In the genomic region with DNA sequence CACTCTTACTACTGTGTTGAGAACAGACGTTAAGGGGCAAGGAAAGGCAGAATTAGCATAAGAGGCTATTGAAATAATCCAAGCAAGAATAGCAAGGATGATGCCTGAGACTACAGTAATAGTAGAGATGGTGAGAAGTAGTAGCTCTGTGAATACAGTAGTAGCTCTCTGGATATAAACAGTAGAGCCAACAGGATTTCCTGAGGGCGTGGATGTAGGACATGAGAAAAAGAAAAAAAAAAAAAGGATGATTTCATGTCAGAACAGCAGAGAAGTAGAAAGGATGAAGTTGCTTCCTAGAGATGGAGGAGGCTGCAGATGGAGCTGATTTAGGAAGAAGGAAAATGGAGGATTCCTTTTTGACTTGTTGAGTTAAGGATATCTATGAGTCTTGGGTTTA, we compare ENCODE assay signal across 24 cellular contexts.
DNase-seq lines count a peak whose midpoint lies in the region; ATAC-seq, FAIRE-seq and TF ChIP-seq lines count a peak whose summit lies in the region.
"Had no signal": no experiment of that assay in that cellular context is flagged by ENCODE, and none has a peak within 500 bp of the region (broad histone marks: within the 10 kb centered on the region; RNA-seq: fewer than 3 reads in every experiment).

No MANE protein-coding gene starts in this region.

- DNase-seq in EH (ENCODE audit: low read depth) (peak; percentile 35), M059J (ENCODE audit: low read depth) (peak; percentile 40), endothelial cell of umbilical vein (ENCODE audit: low read depth, low spot score) (no peak), DMS53 treated with DMSO at 0.1 percent for 48 hours (lab: John Stamatoyannopoulos, UW; ENCODE audit: unreplicated experiment) (no peak), HepG2 (ENCODE audit: low spot score) (no peak)
- DNase-seq in activated CD8-positive, alpha-beta memory T cell treated with anti-CD3 and anti-CD28 coated beads, Interleukin-2, amount 50 U/mL, for 48 hours = no peak
- DNase-seq: 8988T; ACHN; AML-193; BE2C; C1 segment of cervical spinal cord; Calu3; CD4-positive, alpha-beta memory T cell; COR-L47; DMS53; DND-41; GF-D8; GOT3; HFFc6 had no signal

- BruUV-seq in endothelial cell of umbilical vein (replicated peaks; lab: Mats Ljungman, UMichigan) = no TSS peak
- no TSS peak for BruUV-seq in HepG2 (replicated peaks; lab: Mats Ljungman, UMichigan)

- dilution Hi-C loops in endothelial cell of umbilical vein (cut with MboI; ENCODE audit: extremely low pct_ligation_motif_present, low sequenced_read_pairs) = no loop called here

- in situ Hi-C loops in HepG2 (cut with HindIII; ENCODE audit: extremely low pct_ligation_motif_present, low pct_unique_long_range_greater_than_20kb) = no loop called here

- intact Hi-C loops in endothelial cell of umbilical vein (cut with micrococcal nuclease) (loop anchor here (1.0 to 10.0 kb wide), 2 partner anchors 39 to 179 kb away; no protein-coding TSS in a partner anchor), HepG2 (cut with micrococcal nuclease; ENCODE audit: unreplicated experiment) (no loop called here)

- TF ChIP-seq CTCF in endothelial cell of umbilical vein (IDR thresholded peaks at IDR 0.05; ENCODE audit: extremely low read depth in 1 of 2, insufficient read depth in 1 of 2, low read depth in 1 of 2, low read length in 2 of 2) (no peak), HepG2 (CRISPR knock-in tag; IDR thresholded peaks at IDR 0.05) (no peak)

- H3K9me3 ChIP-seq in endothelial cell of umbilical vein (replicated peaks; ENCODE audit: control insufficient read depth, insufficient read depth, low read length) = no peaks in the 10 kb centered on the region
- H3K9me3 ChIP-seq in HepG2 (ENCODE audit: low read length) = no peaks in the 10 kb centered on the region
- H3K9me3 ChIP-seq: A549, BE2C, HAP-1 had no signal

- H3K27me3 ChIP-seq in endothelial cell of umbilical vein (ENCODE audit: control insufficient read depth in 2 of 2, insufficient read depth in 2 of 2, low read length in 2 of 2) (no peaks in the 10 kb centered on the region), HepG2 (ENCODE audit: control insufficient read depth in 1 of 2, insufficient read depth in 2 of 2, low read length in 2 of 2) (peaks cover 0 to 2% of the 10 kb centered on the region in 2 experiments; a peak in 1 of 5 replicates)
- H3K27me3 ChIP-seq: BE2C had no signal

- peaks cover 17% of the 10 kb centered on the region for H3K4me1 ChIP-seq in endothelial cell of umbilical vein (ENCODE audit: control insufficient read depth, extremely low read depth, insufficient read depth, low read length)
- H3K4me1 ChIP-seq in HepG2 (ENCODE audit: insufficient read depth, low read length) = peaks cover 14% of the 10 kb centered on the region
- H3K4me1 ChIP-seq: A549, BE2C, HAP-1 had no signal

- H3K9me1 ChIP-seq in endothelial cell of umbilical vein (replicated peaks; ENCODE audit: control insufficient read depth, extremely low read depth, insufficient read depth, low read length) = no peaks in the 10 kb centered on the region

- TF ChIP-seq EP300 in HepG2 (IDR thresholded peaks at IDR 0.05; ENCODE audit: low read depth in 2 of 2, low read length in 2 of 2) = no peak
- no peak for TF ChIP-seq EP300 in HepG2 (CRISPR knock-in tag; IDR thresholded peaks at IDR 0.05; ENCODE audit: borderline replicate concordance)

- no peaks in the 10 kb centered on the region for H3K79me2 ChIP-seq in endothelial cell of umbilical vein (ENCODE audit: control insufficient read depth, insufficient read depth, low read length)
- no peaks in the 10 kb centered on the region for H3K79me2 ChIP-seq in HepG2 (ENCODE audit: insufficient read depth, low read length)

- TF ChIP-seq RAD21 in HepG2 (CRISPR knock-in tag; IDR thresholded peaks at IDR 0.05) = no peak

- no peaks in the 10 kb centered on the region for H3K36me3 ChIP-seq in endothelial cell of umbilical vein (ENCODE audit: control insufficient read depth in 2 of 2, extremely low read depth in 1 of 2, insufficient read depth in 2 of 2, low read length in 2 of 2)
- no peaks in the 10 kb centered on the region for H3K36me3 ChIP-seq in HepG2 (replicated peaks in 1 of 2; ENCODE audit: control insufficient read depth in 1 of 2, insufficient read depth in 2 of 2, low read length in 2 of 2)
- H3K36me3 ChIP-seq: BE2C, HAP-1 had no signal

- no peak overlapping the region for H3K27ac ChIP-seq in endothelial cell of umbilical vein (ENCODE audit: insufficient read depth, low read depth, low read length)
- H3K27ac ChIP-seq in HepG2 (ENCODE audit: extremely low read length, insufficient read depth, low read length) = no peak overlapping the region
- H3K27ac ChIP-seq: A549 had no signal

- POLR2A ChIA-PET in endothelial cell of umbilical vein (lab: Charles Lee) (interaction anchor here (0.7 kb wide), 1 partner anchor 954 kb away, joined by 4 read pairs; no protein-coding TSS in a partner anchor), HepG2 (lab: Yijun Ruan, JAX) (no interaction called here)

- FAIRE-seq in endothelial cell of umbilical vein (lab: Jason Lieb, UNC) (peak; percentile 60), HepG2 (lab: Jason Lieb, UNC) (no peak)
- FAIRE-seq: A549, GM12891, GM18507, H54 had no signal

- H3K4me2 ChIP-seq in endothelial cell of umbilical vein (ENCODE audit: insufficient read depth, low read length) = peak overlapping the region; percentile 80
- no peak overlapping the region for H3K4me2 ChIP-seq in HepG2 (ENCODE audit: low read depth, low read length)
- H3K4me2 ChIP-seq: A549 had no signal

- H3K9ac ChIP-seq in endothelial cell of umbilical vein (replicated peaks; ENCODE audit: extremely low read depth, insufficient read depth, low read length) = no peak overlapping the region
- no peak overlapping the region for H3K9ac ChIP-seq in HepG2 (ENCODE audit: insufficient read depth, low read depth, low read length)

- H3K4me3 ChIP-seq in endothelial cell of umbilical vein (replicated peaks in 1 of 3; ENCODE audit: insufficient read depth in 1 of 3, low read depth in 1 of 3, low read length in 3 of 3) = no peak overlapping the region
- no peak overlapping the region for H3K4me3 ChIP-seq in HepG2 (replicated peaks in 1 of 3; ENCODE audit: insufficient read depth in 1 of 3, low read depth in 2 of 3, low read length in 3 of 3)
- H3K4me3 ChIP-seq: A549, HAP-1 had no signal

- TF ChIP-seq POLR2A in endothelial cell of umbilical vein (IDR thresholded peaks at IDR 0.05; ENCODE audit: low read depth, low read length) (no peak), HepG2 (IDR thresholded peaks at IDR 0.05; ENCODE audit: insufficient read depth in 1 of 2, low read depth in 2 of 2, low read length in 2 of 2) (no peak)

- ATAC-seq in HepG2 = no peak
- ATAC-seq: A549 had no signal

- H2AFZ ChIP-seq in endothelial cell of umbilical vein (ENCODE audit: low read depth, low read length) (peak overlapping the region; percentile 62), HepG2 (ENCODE audit: low read length) (no peak overlapping the region)

- CTCF ChIA-PET in endothelial cell of umbilical vein (lab: Charles Lee) = interaction anchor here (0.7 to 1.2 kb wide), 3 partner anchors 20 to 42 kb away, joined by 3 to 4 read pairs (median 3); no protein-coding TSS in a partner anchor
- CTCF ChIA-PET in HepG2 (lab: Yijun Ruan, JAX; ENCODE audit: low intra/inter-chr PET ratio, low total read pairs) = no interaction called here

- WGBS in HepG2 (ENCODE audit: low lambda C conversion rate) = 6% methylated on average over 2 of the region's 2 CpGs

- no peaks in the 10 kb centered on the region for H4K20me1 ChIP-seq in endothelial cell of umbilical vein (replicated peaks; ENCODE audit: control insufficient read depth, extremely low read depth, insufficient read depth, low read length)
- H4K20me1 ChIP-seq in HepG2 (ENCODE audit: insufficient read depth, low read length) = no peaks in the 10 kb centered on the region

TF ChIP-seq in endothelial cell of umbilical vein, 7 proteins besides CTCF, POLR2A, EP300 and RAD21:
- TF ChIP-seq FOS (IDR thresholded peaks at IDR 0.05; ENCODE audit: borderline replicate concordance, insufficient read depth, low read length) (no peak), GATA2 (IDR thresholded peaks at IDR 0.05; ENCODE audit: insufficient read depth, insufficient read length, low read depth, low read length) (no peak), JUN (IDR thresholded peaks at IDR 0.05; ENCODE audit: borderline replicate concordance, insufficient read depth, insufficient read length, low read depth) (no peak), MYC (IDR thresholded peaks at IDR 0.05; ENCODE audit: low read depth, low read length) (no peak), POLR2AphosphoS5 (IDR thresholded peaks at IDR 0.05; ENCODE audit: insufficient read depth, low read depth, low read length) (no peak), EZH2 (IDR thresholded peaks at IDR 0.05; ENCODE audit: borderline replicate concordance, low read depth, low read length, severe bottlenecking) (no peak)
- TF ChIP-seq, protein P1, sequence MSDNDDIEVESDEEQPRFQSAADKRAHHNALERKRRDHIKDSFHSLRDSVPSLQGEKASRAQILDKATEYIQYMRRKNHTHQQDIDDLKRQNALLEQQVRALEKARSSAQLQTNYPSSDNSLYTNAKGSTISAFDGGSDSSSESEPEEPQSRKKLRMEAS (IDR thresholded peaks at IDR 0.05; ENCODE audit: insufficient read depth, insufficient read length) = no peak

TF ChIP-seq in HepG2, 621 proteins besides CTCF, POLR2A, EP300 and RAD21 (continues in another document):
- TF ChIP-seq ZNF431 (CRISPR knock-in tag; IDR thresholded peaks at IDR 0.05; ENCODE audit: borderline replicate concordance, low read depth) (no peak), ZNF749 (CRISPR knock-in tag; IDR thresholded peaks at IDR 0.05; ENCODE audit: borderline replicate concordance) (no peak), ZNF660 (CRISPR knock-in tag; IDR thresholded peaks at IDR 0.05; ENCODE audit: borderline replicate concordance, low read depth) (no peak), XRCC5 (optimal IDR thresholded peaks at IDR 0.05; ENCODE audit: low read length) (no peak), HDAC1 (CRISPR knock-in tag; IDR thresholded peaks at IDR 0.05) (no peak), ZNF605 (CRISPR knock-in tag; IDR thresholded peaks at IDR 0.05) (no peak), SNAI1 (CRISPR knock-in tag; IDR thresholded peaks at IDR 0.05; ENCODE audit: borderline replicate concordance) (no peak), ZNF225 (CRISPR knock-in tag; IDR thresholded peaks at IDR 0.05) (no peak), PHF8 (CRISPR knock-in tag; IDR thresholded peaks at IDR 0.05) (no peak)
- TF ChIP-seq, protein P2, sequence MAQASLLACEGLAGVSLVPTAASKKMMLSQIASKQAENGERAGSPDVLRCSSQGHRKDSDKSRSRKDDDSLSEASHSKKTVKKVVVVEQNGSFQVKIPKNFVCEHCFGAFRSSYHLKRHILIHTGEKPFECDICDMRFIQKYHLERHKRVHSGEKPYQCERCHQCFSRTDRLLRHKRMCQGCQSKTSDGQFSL (CRISPR knock-in tag; IDR thresholded peaks at IDR 0.05) = no peak

Comparison
In these comparisons a context has a peak if more than half of its experiments do, and no peak if none do; other contexts are left out.
1. DNase-seq: peak in EH (single experiment) and M059J (single experiment); none in endothelial cell of umbilical vein (single experiment), DMS53 treated with DMSO at 0.1 percent for 48 hours (single experiment), activated CD8-positive, alpha-beta memory T cell treated with anti-CD3 and anti-CD28 coated beads, Interleukin-2, amount 50 U/mL, for 48 hours (single experiment) and HepG2 (single experiment).